ENCODE assay signal across 19 cellular contexts in genomic region chr18:32831781-32832180, GRCh38. TPM values are rescaled to one million over a fixed set of nuclear protein-coding genes. Genes with fewer than 3 reads are reported as not detected.
"Had no signal": no experiment of that assay in that cellular context is flagged by ENCODE, and none has a peak within 500 bp of the region (broad histone marks: within the 10 kb centered on the region; RNA-seq: fewer than 3 reads in every experiment).

No MANE protein-coding gene starts in this region.

- H3K4me1 Mint-ChIP-seq: activated CD4-positive, alpha-beta T cell treated with anti-CD3 and anti-CD28 coated beads, Interleukin-2, amount 10 ng/mL, durations not matched to agents 7 days and 5 days; activated naive CD4-positive, alpha-beta T cell treated with anti-CD3 and anti-CD28 coated beads, Interleukin-2, amount 10 ng/mL, durations not matched to agents 7 days and 5 days; natural killer cell had no signal

- H3K4me3 Mint-ChIP-seq: activated CD4-positive, alpha-beta T cell treated with anti-CD3 and anti-CD28 coated beads, Interleukin-2, amount 10 ng/mL, durations not matched to agents 7 days and 5 days; activated naive CD4-positive, alpha-beta T cell treated with anti-CD3 and anti-CD28 coated beads, Interleukin-2, amount 10 ng/mL, durations not matched to agents 7 days and 5 days; natural killer cell; T-helper 2 cell treated with Interferon-gamma antibody and Interleukin-4, amounts not matched to agents 5 μg/mL and 100 μg/mL, for 36 hours had no signal

- H3K4me1 ChIP-seq: spleen, stomach, upper lobe of right lung had no signal

- H3K9me3 ChIP-seq: stomach, thoracic aorta, upper lobe of right lung had no signal

- H3K36me3 Mint-ChIP-seq: activated naive CD4-positive, alpha-beta T cell treated with anti-CD3 and anti-CD28 coated beads, Interleukin-2, amount 10 ng/mL, durations not matched to agents 7 days and 5 days; natural killer cell had no signal

- ATAC-seq: left ventricle myocardium superior, natural killer cell, right cardiac atrium, upper lobe of right lung had no signal

- DNase-seq: activated CD4-positive, alpha-beta T cell treated with anti-CD3 and anti-CD28 coated beads, Interleukin-2, amount 10 ng/mL, durations not matched to agents 7 days and 5 days; activated CD4-positive, CD25-positive, alpha-beta regulatory T cell; activated naive CD4-positive, alpha-beta T cell treated with anti-CD3 and anti-CD28 coated beads, Interleukin-2, amount 10 ng/mL, durations not matched to agents 7 days and 5 days; activated T-cell treated with anti-CD3 and anti-CD28 coated beads for 4 hours; cortex of kidney; effector CD4-positive, alpha-beta T cell; left ventricle myocardium superior; mesendoderm; natural killer cell; occipital lobe; right cardiac atrium; spleen; stomach; SW 1271; upper lobe of right lung had no signal

- H3K36me3 ChIP-seq: spleen, stomach, thoracic aorta, upper lobe of right lung had no signal

- H3K27me3 Mint-ChIP-seq: activated CD4-positive, alpha-beta T cell treated with anti-CD3 and anti-CD28 coated beads, Interleukin-2, amount 10 ng/mL, durations not matched to agents 7 days and 5 days; activated naive CD4-positive, alpha-beta T cell treated with anti-CD3 and anti-CD28 coated beads, Interleukin-2, amount 10 ng/mL, durations not matched to agents 7 days and 5 days had no signal

- H3K27me3 ChIP-seq: hepatocyte, spleen, stomach, upper lobe of right lung had no signal

- H3K27ac ChIP-seq: hepatocyte, spleen, stomach, thoracic aorta, upper lobe of right lung had no signal

- H3K4me2 ChIP-seq: hepatocyte had no signal

- H3K27ac Mint-ChIP-seq: activated CD4-positive, alpha-beta T cell treated with anti-CD3 and anti-CD28 coated beads, Interleukin-2, amount 10 ng/mL, durations not matched to agents 7 days and 5 days; activated naive CD4-positive, alpha-beta T cell treated with anti-CD3 and anti-CD28 coated beads, Interleukin-2, amount 10 ng/mL, durations not matched to agents 7 days and 5 days; natural killer cell; T-helper 2 cell treated with Interferon-gamma antibody and Interleukin-4, amounts not matched to agents 5 μg/mL and 100 μg/mL, for 36 hours had no signal

- H3K9me3 Mint-ChIP-seq: activated CD4-positive, alpha-beta T cell treated with anti-CD3 and anti-CD28 coated beads, Interleukin-2, amount 10 ng/mL, durations not matched to agents 7 days and 5 days; activated naive CD4-positive, alpha-beta T cell treated with anti-CD3 and anti-CD28 coated beads, Interleukin-2, amount 10 ng/mL, durations not matched to agents 7 days and 5 days; T-helper 2 cell treated with Interferon-gamma antibody and Interleukin-4, amounts not matched to agents 5 μg/mL and 100 μg/mL, for 36 hours had no signal

- H3K4me3 ChIP-seq: hepatocyte, spleen, stomach, thoracic aorta, upper lobe of right lung had no signal

- H3K79me2 ChIP-seq: hepatocyte had no signal

- H2AFZ ChIP-seq: hepatocyte had no signal

RNA-seq across cellular contexts. Expression of gene KLHL14, which starts 59.0 kb away (rescaled TPM):
- total RNA-seq: activated CD4-positive, alpha-beta T cell treated with anti-CD3 and anti-CD28 coated beads, Interleukin-2, amount 10 ng/mL, durations not matched to agents 7 days and 5 days had no signal
- polyA plus RNA-seq: keratinocyte had no signal
